14 cellular contexts compared by ENCODE assay signal in genomic region chr14:73888971-73889370, GRCh38. TPM values are rescaled to one million over a fixed set of nuclear protein-coding genes. Genes with fewer than 3 reads are reported as not detected.
DNase-seq lines count a peak whose midpoint lies in the region; ATAC-seq, FAIRE-seq and TF ChIP-seq lines count a peak whose summit lies in the region.
"Had no signal": no experiment of that assay in that cellular context is flagged by ENCODE, and none has a peak within 500 bp of the region (broad histone marks: within the 10 kb centered on the region; RNA-seq: fewer than 3 reads in every experiment).

No MANE protein-coding gene starts in this region.

- H3K27me3 ChIP-seq in SU-DHL-6 (ENCODE audit: low read length) (no peaks in the 10 kb centered on the region), dorsolateral prefrontal cortex (no peaks in the 10 kb centered on the region)
- H3K27me3 ChIP-seq: BLaER1, esophagus muscularis mucosa had no signal

- no peak for ATAC-seq in GM21526 (IDR thresholded peaks at IDR 0.05; ENCODE audit: low FRiP score, unreplicated experiment)

- H3K27ac ChIP-seq in SU-DHL-6 (ENCODE audit: low read depth, low read length) (no peak overlapping the region), dorsolateral prefrontal cortex (peak overlapping the region in 1 of 59 donors; percentile 24)
- H3K27ac ChIP-seq: BLaER1, parathyroid adenoma had no signal

- peaks cover 11% of the 10 kb centered on the region for H3K36me3 Mint-ChIP-seq in activated naive CD4-positive, alpha-beta T cell treated with anti-CD3 and anti-CD28 coated beads, Interleukin-2, amount 50 U/mL, for 24 hours

- peaks cover 19% of the 10 kb centered on the region for H3F3A ChIP-seq in SU-DHL-6 (ENCODE audit: insufficient read depth)

- intact Hi-C loops in dorsolateral prefrontal cortex (cut with DNase I), result loop anchor here (5.0 kb wide), 3 partner anchors 37 to 177 kb away; partner anchors contain the start of genes COQ6 (in 1 of the 2), FAM161B (in 1 of the 2), PNMA1 (in 1 of the 2) and PTGR2 (in 1 of the 2)

- peak overlapping the region; percentile 7 for H3K27ac Mint-ChIP-seq in activated naive CD4-positive, alpha-beta T cell treated with anti-CD3 and anti-CD28 coated beads, Interleukin-2, amount 50 U/mL, for 24 hours

- no peak overlapping the region for H2AFZ ChIP-seq in SU-DHL-6 (ENCODE audit: low read depth, low read length, severe bottlenecking)
- H2AFZ ChIP-seq: parathyroid adenoma had no signal

- H3K36me3 ChIP-seq in SU-DHL-6 (ENCODE audit: low read length), result peaks cover 10% of the 10 kb centered on the region; the same call in 1 of the 2 replicates

- peaks cover 6% of the 10 kb centered on the region; the same call in 1 of the 2 replicates for H4K20me1 ChIP-seq in SU-DHL-6 (ENCODE audit: low read depth, low read length)

- TF ChIP-seq CTCF in SU-DHL-6 (IDR thresholded peaks at IDR 0.05; ENCODE audit: insufficient read depth, low read length, poor library complexity, severe bottlenecking), result no peak
- TF ChIP-seq CTCF in fibroblast of mammary gland (conservative IDR thresholded peaks at IDR 0.05; ENCODE audit: control insufficient read depth, insufficient read depth, low read depth, low read length), result no peak
- no peak for TF ChIP-seq CTCF in dorsolateral prefrontal cortex (IDR thresholded peaks at IDR 0.05 in 54 of 56, conservative IDR thresholded peaks at IDR 0.05 in 2 of 56; ENCODE audit: low read depth in 1 of 56, partially characterized antibody in 56 of 56)

- DNase-seq in activated naive CD4-positive, alpha-beta T cell (lab: John Stamatoyannopoulos, UW), result no peak
- peak; percentile 39 for DNase-seq in fibroblast of mammary gland (ENCODE audit: low read depth)
- no peak for DNase-seq in urothelium cell line (ENCODE audit: low spot score)
- DNase-seq in SKM-1 treated with dmso at 0.1 percent for 144 hours (lab: John Stamatoyannopoulos, UW; ENCODE audit: unreplicated experiment), result no peak
- no peak for DNase-seq in dorsolateral prefrontal cortex
- DNase-seq: activated CD4-positive, CD25-positive, alpha-beta regulatory T cell treated with anti-CD3 and anti-CD28 coated beads, Interleukin-2, amount 50 U/mL, for 72 hours; kidney had no signal

- H3K9ac ChIP-seq in SU-DHL-6 (ENCODE audit: low read length), result no peak overlapping the region
- H3K9ac ChIP-seq: parathyroid adenoma had no signal

- peaks cover 79% of the 10 kb centered on the region for H3K79me2 ChIP-seq in SU-DHL-6 (ENCODE audit: insufficient read depth, low read length)

- H3K9me3 ChIP-seq in SU-DHL-6 (ENCODE audit: insufficient read depth, low read length), result no peaks in the 10 kb centered on the region
- H3K9me3 ChIP-seq: BLaER1, esophagus muscularis mucosa had no signal

- H3K4me1 Mint-ChIP-seq in activated naive CD4-positive, alpha-beta T cell treated with anti-CD3 and anti-CD28 coated beads, Interleukin-2, amount 50 U/mL, for 24 hours, result peaks cover 57% of the 10 kb centered on the region

- H3K4me3 Mint-ChIP-seq in activated naive CD4-positive, alpha-beta T cell treated with anti-CD3 and anti-CD28 coated beads, Interleukin-2, amount 50 U/mL, for 24 hours, result peak overlapping the region; percentile 89

- H3K4me3 ChIP-seq in SU-DHL-6 (ENCODE audit: insufficient read depth, low read length, poor library complexity, severe bottlenecking) (peak overlapping the region; percentile 75), fibroblast of mammary gland (ENCODE audit: control insufficient read depth, low read depth, low read length) (no peak overlapping the region), dorsolateral prefrontal cortex (peak overlapping the region in 1 of 59 donors; percentile 90)
- H3K4me3 ChIP-seq: BLaER1, esophagus muscularis mucosa had no signal

- FAIRE-seq in urothelium cell line (lab: Jason Lieb, UNC), result peak; percentile 35
- FAIRE-seq: GM12891, kidney had no signal

- H3K4me2 ChIP-seq in SU-DHL-6 (ENCODE audit: low read depth, low read length, poor library complexity, severe bottlenecking), result peak overlapping the region; percentile 96

- no peaks in the 10 kb centered on the region for H3K27me3 Mint-ChIP-seq in activated naive CD4-positive, alpha-beta T cell treated with anti-CD3 and anti-CD28 coated beads, Interleukin-2, amount 50 U/mL, for 24 hours

- H3K9me3 Mint-ChIP-seq in activated naive CD4-positive, alpha-beta T cell treated with anti-CD3 and anti-CD28 coated beads, Interleukin-2, amount 50 U/mL, for 24 hours, result no peaks in the 10 kb centered on the region

- no peaks in the 10 kb centered on the region for H3K9me2 ChIP-seq in SU-DHL-6 (replicated peaks; ENCODE audit: insufficient read depth, low read length)

RNA-seq across cellular contexts. Expression of gene ZNF410, which starts 2.3 kb away (rescaled TPM):
- 10 to 100 TPM; 31.1 to 70.7 (median 43.5) TPM for total RNA-seq in dorsolateral prefrontal cortex

RNA-seq across cellular contexts. Expression of gene PTGR2, which starts 37.3 kb away (rescaled TPM):
- total RNA-seq in dorsolateral prefrontal cortex, result 10 to 100 TPM in 119 of 120 experiments, 1 to 10 TPM in 1; 9.4 to 45.6 (median 18.8) TPM
